Comparison of ENCODE assay signal across 5 cellular contexts in the genomic region with DNA sequence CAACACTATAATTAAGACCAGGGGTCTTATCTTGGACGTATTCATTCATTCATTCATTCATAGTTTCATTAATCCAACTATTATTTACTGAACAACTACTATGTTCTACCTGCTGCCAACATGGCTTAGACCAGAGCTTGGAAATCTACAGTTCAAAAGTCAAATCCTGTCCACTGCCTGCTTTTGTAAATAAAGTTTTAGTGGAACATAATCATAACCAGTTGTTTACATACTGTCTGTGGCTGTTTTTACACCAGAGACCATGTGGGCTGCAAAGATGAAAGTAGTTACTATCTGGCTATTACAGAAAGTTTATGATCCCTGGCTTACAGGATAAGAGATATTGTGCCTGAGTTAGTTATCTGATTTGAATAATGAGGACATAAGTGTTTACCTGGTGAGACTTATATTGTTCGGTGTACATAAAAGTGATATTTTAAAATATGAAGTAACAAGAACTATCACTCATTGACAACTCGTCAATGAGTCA.
"Had no signal": no experiment of that assay in that cellular context is flagged by ENCODE, and none has a peak within 500 bp of the region (broad histone marks: within the 10 kb centered on the region; RNA-seq: fewer than 3 reads in every experiment).

No MANE protein-coding gene starts in this region.

- DNase-seq: H9, HCEC 1CT, IMR-90, KBM-7 had no signal

- ATAC-seq: GM23338 had no signal
